ENCODE assay signal across 8 cellular contexts in genomic region chr20:381581-382290, GRCh38. TPM values are rescaled to one million over a fixed set of nuclear protein-coding genes. Genes with fewer than 3 reads are reported as not detected.
DNase-seq lines count a peak whose midpoint lies in the region; ATAC-seq, FAIRE-seq and TF ChIP-seq lines count a peak whose summit lies in the region.

No MANE protein-coding gene starts in this region.

- H3K27me3 ChIP-seq in HepG2 (ENCODE audit: control insufficient read depth in 1 of 2, insufficient read depth in 2 of 2, low read length in 2 of 2) = no peaks in the 10 kb centered on the region; a peak in 1 of 5 replicates

- peaks cover 4 to 41% of the 10 kb centered on the region in 2 experiments; a peak in 4 of 5 replicates for H3K36me3 ChIP-seq in HepG2 (replicated peaks in 1 of 2; ENCODE audit: control insufficient read depth in 1 of 2, insufficient read depth in 2 of 2, low read length in 2 of 2)

- TF ChIP-seq RAD21 in HepG2 (CRISPR knock-in tag; IDR thresholded peaks at IDR 0.05) = peak; percentile 72

- peak overlapping the region in 1 of 2 donors; percentile 43 for H3K27ac ChIP-seq in coronary artery
- H3K27ac ChIP-seq in HepG2 (ENCODE audit: extremely low read length, insufficient read depth, low read length) = peak overlapping the region; percentile 93

- peak in 2 of 3 experiments; percentile 15 to 60 for DNase-seq in NCI-H1417 (lab: John Stamatoyannopoulos, UW)
- no peak for DNase-seq in NCI-H1417 treated with DMSO at 0.1 percent for 48 hours (lab: John Stamatoyannopoulos, UW)
- DNase-seq in NCI-H2227 treated with DMSO at 0.1 percent for 48 hours (lab: John Stamatoyannopoulos, UW) = peak; percentile 62
- peak; percentile 49 to 63 for DNase-seq in activated CD4-positive, alpha-beta T cell treated with anti-CD3 and anti-CD28 coated beads for 24 hours (ENCODE audit: low read depth in 2 of 2)
- peak; percentile 81 for DNase-seq in coronary artery (ENCODE audit: low spot score)
- DNase-seq in HepG2 (ENCODE audit: low spot score) = peak; percentile 85
- peak; percentile 20 to 49 (median 36) for DNase-seq in stimulated activated CD4-positive, alpha-beta T cell treated with anti-CD3 and anti-CD28 coated beads, TNF-alpha, amount 100 ng/mL, for 1 hour (ENCODE audit: low read depth in 3 of 3, low spot score in 1 of 3)

- peaks cover 74% of the 10 kb centered on the region for H3K4me1 ChIP-seq in HepG2 (ENCODE audit: insufficient read depth, low read length)

- peak; percentile 74 for ATAC-seq in HG02885 (IDR thresholded peaks at IDR 0.05; ENCODE audit: poor library complexity, unreplicated experiment)
- peak; percentile 69 for ATAC-seq in HepG2

- TF ChIP-seq CTCF in coronary artery (IDR thresholded peaks at IDR 0.05) (no peak), HepG2 (CRISPR knock-in tag; IDR thresholded peaks at IDR 0.05) (no peak; the same call in 1 of the 2 replicates)

- no peak for FAIRE-seq in HepG2 (lab: Jason Lieb, UNC)

- TF ChIP-seq EP300 in HepG2 (IDR thresholded peaks at IDR 0.05; ENCODE audit: low read depth in 2 of 2, low read length in 2 of 2) = 0 out of 4 replicates have a peak, but pooled peaks of 1 of the 2 experiments have one; percentile 37
- TF ChIP-seq EP300 in HepG2 (CRISPR knock-in tag; IDR thresholded peaks at IDR 0.05; ENCODE audit: borderline replicate concordance) = no peak

- H3K79me2 ChIP-seq in HepG2 (ENCODE audit: insufficient read depth, low read length) = peaks cover 59% of the 10 kb centered on the region

- TF ChIP-seq POLR2A in HepG2 (IDR thresholded peaks at IDR 0.05; ENCODE audit: insufficient read depth in 1 of 2, low read depth in 2 of 2, low read length in 2 of 2) = peak; percentile 90

- CTCF ChIA-PET in HepG2 (lab: Yijun Ruan, JAX; ENCODE audit: low intra/inter-chr PET ratio, low total read pairs) = interaction anchor here (0.7 to 1.5 kb wide), 2 partner anchors 19 to 50 kb away, joined by 3 to 10 read pairs; no protein-coding TSS in a partner anchor

- H3K4me2 ChIP-seq in HepG2 (ENCODE audit: low read depth, low read length) = peak overlapping the region; percentile 93

- intact Hi-C loops in HepG2 (cut with micrococcal nuclease; ENCODE audit: unreplicated experiment) = loop anchor here (1.0 to 2.0 kb wide), 2 partner anchors 25 to 50 kb away; no protein-coding TSS in a partner anchor

- BruUV-seq in HepG2 (replicated peaks; lab: Mats Ljungman, UMichigan) = no TSS peak

- peak overlapping the region; percentile 99 for H3K9ac ChIP-seq in HepG2 (ENCODE audit: insufficient read depth, low read depth, low read length)

- in situ Hi-C loops in HepG2 (cut with HindIII; ENCODE audit: extremely low pct_ligation_motif_present, low pct_unique_long_range_greater_than_20kb) = no loop called here

- 1% methylated on average over 46 of the region's 49 CpGs for WGBS in HepG2 (ENCODE audit: low lambda C conversion rate)

- H2AFZ ChIP-seq in HepG2 (ENCODE audit: low read length) = no peak overlapping the region

- no peaks in the 10 kb centered on the region for H3K9me3 ChIP-seq in HepG2 (ENCODE audit: low read length)

- H3K4me3 ChIP-seq in coronary artery (peak overlapping the region; percentile 79), HepG2 (replicated peaks in 1 of 3; ENCODE audit: insufficient read depth in 1 of 3, low read depth in 2 of 3, low read length in 3 of 3) (peak overlapping the region; percentile 93 to 98 (median 97))

- POLR2A ChIA-PET in HepG2 (lab: Yijun Ruan, JAX) = interaction anchor here (0.6 to 29.0 kb wide), 10 partner anchors 16 to 96 kb away, joined by 3 to 1587 read pairs (median 4); partner anchors contain the start of genes NRSN2 and RBCK1

- H4K20me1 ChIP-seq in HepG2 (ENCODE audit: insufficient read depth, low read length) = peaks cover 21% of the 10 kb centered on the region

RNA-seq across cellular contexts. Expression of gene TRIB3, which starts 1.2 kb away (rescaled TPM):
- total RNA-seq in HepG2 (2016; rRNA removed; fragmentation: Illumina TruSeq; extraction: Trizol) = 106 and 115 TPM in 2 replicates
- 40.1 and 45.0 TPM in 2 replicates for total RNA-seq in HepG2 (2016; cell fraction: cytosol; rRNA removed; fragmentation: Illumina TruSeq; extraction: Trizol; ENCODE audit: low read depth)
- 106 and 115 TPM in 2 replicates for total RNA-seq in HepG2 (2016; cell fraction: insoluble cytoplasmic fraction; rRNA removed; fragmentation: Illumina TruSeq; extraction: Trizol)
- total RNA-seq in HepG2 (2016; cell fraction: membrane; rRNA removed; fragmentation: Illumina TruSeq; extraction: Trizol) = 107 and 130 TPM in 2 replicates
- total RNA-seq in HepG2 (2016; cell fraction: nucleus; rRNA removed; fragmentation: Illumina TruSeq; extraction: Trizol) = 47.6 and 54.9 TPM in 2 replicates
- polyA plus RNA-seq in HepG2 (2011; rRNA removed) = 150 and 241 TPM in 2 replicates
- polyA plus RNA-seq in HepG2 (2011; cell fraction: cytosol; rRNA removed) = 165 and 177 TPM in 2 replicates
- 122 and 148 TPM in 2 replicates for polyA plus RNA-seq in HepG2 (2011; cell fraction: nucleus; rRNA removed)
- polyA plus RNA-seq in HepG2 (2012) = 78.0 and 193 TPM in 2 replicates
- 33.6 and 42.0 TPM in 2 replicates for polyA plus RNA-seq in HepG2 (2016; cell fraction: cytosol; fragmentation: Illumina TruSeq; extraction: Trizol; ENCODE audit: low read depth)
- polyA plus RNA-seq in HepG2 (2016; cell fraction: insoluble cytoplasmic fraction; fragmentation: Illumina TruSeq; extraction: Trizol; ENCODE audit: low read depth) = 99.1 and 105 TPM in 2 replicates
- 76.6 and 88.5 TPM in 2 replicates for polyA plus RNA-seq in HepG2 (2016; cell fraction: membrane; fragmentation: Illumina TruSeq; extraction: Trizol; ENCODE audit: low read depth)
- polyA plus RNA-seq in HepG2 (2016; cell fraction: nucleus; fragmentation: Illumina TruSeq; extraction: Trizol; ENCODE audit: insufficient read depth, low read depth) = 77.9 and 79.0 TPM in 2 replicates
- 66.9 and 301 TPM in 2 replicates for polyA minus RNA-seq in HepG2 (2011; rRNA and poly(A)+ RNA removed; ENCODE audit: low replicate concordance)
- 115 and 151 TPM in 2 replicates for polyA minus RNA-seq in HepG2 (2011; cell fraction: cytosol; rRNA and poly(A)+ RNA removed)
- 35.9 and 65.3 TPM in 2 replicates for polyA minus RNA-seq in HepG2 (2011; cell fraction: nucleus; rRNA and poly(A)+ RNA removed)

RNA-seq across cellular contexts. Expression of gene RBCK1, which starts 26.4 kb away (rescaled TPM):
- 121 and 149 TPM in 2 replicates for total RNA-seq in HepG2 (2016; rRNA removed; fragmentation: Illumina TruSeq; extraction: Trizol)
- 176 and 212 TPM in 2 replicates for total RNA-seq in HepG2 (2016; cell fraction: cytosol; rRNA removed; fragmentation: Illumina TruSeq; extraction: Trizol; ENCODE audit: low read depth)
- 110 and 147 TPM in 2 replicates for total RNA-seq in HepG2 (2016; cell fraction: insoluble cytoplasmic fraction; rRNA removed; fragmentation: Illumina TruSeq; extraction: Trizol)
- total RNA-seq in HepG2 (2016; cell fraction: membrane; rRNA removed; fragmentation: Illumina TruSeq; extraction: Trizol) = 217 and 241 TPM in 2 replicates
- total RNA-seq in HepG2 (2016; cell fraction: nucleus; rRNA removed; fragmentation: Illumina TruSeq; extraction: Trizol) = 83.9 and 95.5 TPM in 2 replicates
- polyA plus RNA-seq in HepG2 (2011; rRNA removed) = 215 and 270 TPM in 2 replicates
- 171 and 196 TPM in 2 replicates for polyA plus RNA-seq in HepG2 (2011; cell fraction: cytosol; rRNA removed)
- polyA plus RNA-seq in HepG2 (2011; cell fraction: nucleus; rRNA removed) = 558 and 618 TPM in 2 replicates
- polyA plus RNA-seq in HepG2 (2012) = 207 and 311 TPM in 2 replicates
- polyA plus RNA-seq in HepG2 (2016; cell fraction: cytosol; fragmentation: Illumina TruSeq; extraction: Trizol; ENCODE audit: low read depth) = 291 and 331 TPM in 2 replicates
- 144 and 159 TPM in 2 replicates for polyA plus RNA-seq in HepG2 (2016; cell fraction: insoluble cytoplasmic fraction; fragmentation: Illumina TruSeq; extraction: Trizol; ENCODE audit: low read depth)
- 277 and 299 TPM in 2 replicates for polyA plus RNA-seq in HepG2 (2016; cell fraction: membrane; fragmentation: Illumina TruSeq; extraction: Trizol; ENCODE audit: low read depth)
- 357 and 365 TPM in 2 replicates for polyA plus RNA-seq in HepG2 (2016; cell fraction: nucleus; fragmentation: Illumina TruSeq; extraction: Trizol; ENCODE audit: insufficient read depth, low read depth)
- polyA minus RNA-seq in HepG2 (2011; rRNA and poly(A)+ RNA removed; ENCODE audit: low replicate concordance) = 36.5 and 119 TPM in 2 replicates
- 65.9 and 88.8 TPM in 2 replicates for polyA minus RNA-seq in HepG2 (2011; cell fraction: cytosol; rRNA and poly(A)+ RNA removed)
- 102 and 144 TPM in 2 replicates for polyA minus RNA-seq in HepG2 (2011; cell fraction: nucleus; rRNA and poly(A)+ RNA removed)

RNA-seq across cellular contexts. Expression of gene NRSN2, which starts 34.8 kb away (rescaled TPM):
- 28.4 and 32.3 TPM in 2 replicates for total RNA-seq in HepG2 (2016; rRNA removed; fragmentation: Illumina TruSeq; extraction: Trizol)
- 13.5 and 19.5 TPM in 2 replicates for total RNA-seq in HepG2 (2016; cell fraction: cytosol; rRNA removed; fragmentation: Illumina TruSeq; extraction: Trizol; ENCODE audit: low read depth)
- total RNA-seq in HepG2 (2016; cell fraction: insoluble cytoplasmic fraction; rRNA removed; fragmentation: Illumina TruSeq; extraction: Trizol) = 26.0 and 33.1 TPM in 2 replicates
- 30.9 and 37.0 TPM in 2 replicates for total RNA-seq in HepG2 (2016; cell fraction: membrane; rRNA removed; fragmentation: Illumina TruSeq; extraction: Trizol)
- 18.0 and 19.9 TPM in 2 replicates for total RNA-seq in HepG2 (2016; cell fraction: nucleus; rRNA removed; fragmentation: Illumina TruSeq; extraction: Trizol)
- polyA plus RNA-seq in HepG2 (2011; rRNA removed) = 49.4 and 63.3 TPM in 2 replicates
- 69.4 and 90.4 TPM in 2 replicates for polyA plus RNA-seq in HepG2 (2011; cell fraction: cytosol; rRNA removed)
- polyA plus RNA-seq in HepG2 (2011; cell fraction: nucleus; rRNA removed) = 68.6 and 73.2 TPM in 2 replicates
- polyA plus RNA-seq in HepG2 (2012) = 32.8 and 45.8 TPM in 2 replicates
- 30.7 and 34.2 TPM in 2 replicates for polyA plus RNA-seq in HepG2 (2016; cell fraction: cytosol; fragmentation: Illumina TruSeq; extraction: Trizol; ENCODE audit: low read depth)
- 54.0 and 55.2 TPM in 2 replicates for polyA plus RNA-seq in HepG2 (2016; cell fraction: insoluble cytoplasmic fraction; fragmentation: Illumina TruSeq; extraction: Trizol; ENCODE audit: low read depth)
- polyA plus RNA-seq in HepG2 (2016; cell fraction: membrane; fragmentation: Illumina TruSeq; extraction: Trizol; ENCODE audit: low read depth) = 61.7 and 66.8 TPM in 2 replicates
- polyA plus RNA-seq in HepG2 (2016; cell fraction: nucleus; fragmentation: Illumina TruSeq; extraction: Trizol; ENCODE audit: insufficient read depth, low read depth) = 79.0 and 79.1 TPM in 2 replicates
- 1.6 and 52.5 TPM in 2 replicates for polyA minus RNA-seq in HepG2 (2011; rRNA and poly(A)+ RNA removed; ENCODE audit: low replicate concordance)
- polyA minus RNA-seq in HepG2 (2011; cell fraction: cytosol; rRNA and poly(A)+ RNA removed) = 32.5 and 33.1 TPM in 2 replicates
- polyA minus RNA-seq in HepG2 (2011; cell fraction: nucleus; rRNA and poly(A)+ RNA removed) = 10.7 and 15.0 TPM in 2 replicates

RNA-seq across cellular contexts. Expression of gene SOX12, which starts 56.4 kb away (rescaled TPM):
- 12.1 and 18.7 TPM in 2 replicates for total RNA-seq in HepG2 (2016; rRNA removed; fragmentation: Illumina TruSeq; extraction: Trizol)
- total RNA-seq in HepG2 (2016; cell fraction: cytosol; rRNA removed; fragmentation: Illumina TruSeq; extraction: Trizol; ENCODE audit: low read depth) = 5.2 and 6.4 TPM in 2 replicates
- 10.8 and 18.0 TPM in 2 replicates for total RNA-seq in HepG2 (2016; cell fraction: insoluble cytoplasmic fraction; rRNA removed; fragmentation: Illumina TruSeq; extraction: Trizol)
- 19.3 and 22.7 TPM in 2 replicates for total RNA-seq in HepG2 (2016; cell fraction: membrane; rRNA removed; fragmentation: Illumina TruSeq; extraction: Trizol)
- total RNA-seq in HepG2 (2016; cell fraction: nucleus; rRNA removed; fragmentation: Illumina TruSeq; extraction: Trizol) = 14.7 and 17.3 TPM in 2 replicates
- 10.0 and 11.5 TPM in 2 replicates for polyA plus RNA-seq in HepG2 (2011; rRNA removed)
- polyA plus RNA-seq in HepG2 (2011; cell fraction: cytosol; rRNA removed) = 5.9 and 7.7 TPM in 2 replicates
- polyA plus RNA-seq in HepG2 (2011; cell fraction: nucleus; rRNA removed) = 33.8 and 40.6 TPM in 2 replicates
- 33.1 and 35.1 TPM in 2 replicates for polyA plus RNA-seq in HepG2 (2012)
- 9.1 and 11.5 TPM in 2 replicates for polyA plus RNA-seq in HepG2 (2016; cell fraction: cytosol; fragmentation: Illumina TruSeq; extraction: Trizol; ENCODE audit: low read depth)
- polyA plus RNA-seq in HepG2 (2016; cell fraction: insoluble cytoplasmic fraction; fragmentation: Illumina TruSeq; extraction: Trizol; ENCODE audit: low read depth) = 37.4 and 47.0 TPM in 2 replicates
- 35.3 and 38.7 TPM in 2 replicates for polyA plus RNA-seq in HepG2 (2016; cell fraction: membrane; fragmentation: Illumina TruSeq; extraction: Trizol; ENCODE audit: low read depth)
- polyA plus RNA-seq in HepG2 (2016; cell fraction: nucleus; fragmentation: Illumina TruSeq; extraction: Trizol; ENCODE audit: insufficient read depth, low read depth) = 63.1 and 67.8 TPM in 2 replicates
- 2.4 and 12.0 TPM in 2 replicates for polyA minus RNA-seq in HepG2 (2011; rRNA and poly(A)+ RNA removed; ENCODE audit: low replicate concordance)
- 11.2 and 12.0 TPM in 2 replicates for polyA minus RNA-seq in HepG2 (2011; cell fraction: cytosol; rRNA and poly(A)+ RNA removed)
- polyA minus RNA-seq in HepG2 (2011; cell fraction: nucleus; rRNA and poly(A)+ RNA removed) = 9.6 and 12.7 TPM in 2 replicates
